ENCODE assay signal across 36 cellular contexts in the genomic region with DNA sequence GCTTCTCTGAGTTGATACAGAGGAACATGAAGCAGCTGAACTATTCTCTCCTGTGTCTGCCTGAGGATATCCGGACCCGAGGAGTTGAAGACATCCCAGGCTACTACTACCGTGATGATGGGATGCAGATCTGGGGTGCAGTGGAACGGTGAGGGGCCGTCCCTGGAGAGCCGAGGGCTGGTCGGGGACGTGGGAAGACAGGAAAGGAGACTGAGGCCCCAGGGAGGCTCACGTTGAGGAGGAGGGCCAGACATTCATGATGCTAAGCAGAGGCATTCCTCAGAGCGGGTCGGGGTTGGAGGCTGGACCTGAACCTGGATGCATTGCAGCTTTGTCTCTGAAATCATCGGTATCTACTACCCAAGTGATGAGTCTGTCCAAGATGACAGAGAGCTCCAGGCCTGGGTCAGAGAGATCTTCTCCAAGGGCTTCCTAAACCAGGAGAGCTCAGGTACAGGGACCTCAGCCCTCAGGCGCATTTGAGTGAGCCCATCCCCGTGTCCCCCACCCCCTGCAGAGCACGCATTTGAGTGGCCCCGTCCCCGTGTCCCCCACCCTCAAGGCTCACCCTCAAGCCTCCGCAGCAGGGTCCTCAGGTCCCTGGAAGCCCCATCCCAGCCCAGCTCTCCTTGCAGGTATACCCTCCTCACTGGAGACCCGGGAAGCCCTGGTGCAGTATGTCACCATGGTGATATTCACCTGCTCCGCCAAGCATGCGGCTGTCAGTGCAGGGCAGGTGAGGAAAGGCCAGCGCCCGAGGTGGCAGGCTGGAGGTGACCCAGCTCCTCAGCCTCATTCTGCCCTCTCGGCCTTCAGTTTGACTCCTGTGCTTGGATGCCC. TPM values are rescaled to one million over a fixed set of nuclear protein-coding genes. Genes with fewer than 3 reads are reported as not detected.
"Had no signal": no experiment of that assay in that cellular context is flagged by ENCODE, and none has a peak within 500 bp of the region (broad histone marks: within the 10 kb centered on the region; RNA-seq: fewer than 3 reads in every experiment).

No MANE protein-coding gene starts in this region.

- H3K4me3 ChIP-seq: colonic mucosa, esophagus squamous epithelium, heart right ventricle, lung, mucosa of descending colon, pancreas, right lobe of liver, smooth muscle cell, suprapubic skin, transverse colon, upper lobe of right lung, uterus had no signal

- H3K27ac Mint-ChIP-seq: dendritic cell treated with granulocyte-macrophage colony-stimulating factor and Interleukin-4, amounts not matched to agents 40 ng/mL and 50 ng/mL, for 4 days; endodermal cell; memory B cell; mesothelial cell of epicardium; nephron progenitor cell; progenitor cell of endocrine pancreas had no signal

- H3K9me3 ChIP-seq: colonic mucosa, esophagus squamous epithelium, heart right ventricle, mucosa of descending colon, pancreas, right lobe of liver, suprapubic skin, transverse colon, upper lobe of right lung, uterus had no signal

- ATAC-seq: left colon; left ventricle myocardium superior; mucosa of descending colon; pancreas; right lobe of liver; stimulated activated naive CD8-positive, alpha-beta T cell treated with anti-CD3 and anti-CD28 coated beads, Interleukin-15, amount 100 ng/mL, for 72 hours; upper lobe of right lung had no signal

- H3K4me1 ChIP-seq: colonic mucosa, pancreas, right lobe of liver, suprapubic skin, transverse colon, uterus had no signal

- H3K9me3 Mint-ChIP-seq: dendritic cell treated with granulocyte-macrophage colony-stimulating factor and Interleukin-4, amounts not matched to agents 40 ng/mL and 50 ng/mL, for 4 days; endodermal cell; memory B cell; mesothelial cell of epicardium; naive B cell; nephron progenitor cell; stimulated activated naive CD8-positive, alpha-beta T cell treated with anti-CD3 and anti-CD28 coated beads, Interleukin-15, amount 100 ng/mL, for 72 hours had no signal

- H3K4me1 Mint-ChIP-seq: endodermal cell; memory B cell; mesothelial cell of epicardium; stimulated activated naive CD8-positive, alpha-beta T cell treated with anti-CD3 and anti-CD28 coated beads, Interleukin-15, amount 100 ng/mL, for 72 hours had no signal

- H3K4me2 ChIP-seq: smooth muscle cell had no signal

- DNase-seq: colonic mucosa; effector CD8-positive, alpha-beta T cell; endodermal cell; erythroblast; esophagus squamous epithelium; foreskin melanocyte; glutamatergic neuron; heart right ventricle; hippocampal formation; kidney glomerular epithelial cell; left ventricle myocardium superior; mucosa of descending colon; naive B cell; nephron progenitor cell; occipital lobe; pancreas; right lobe of liver; stimulated activated CD4-positive, alpha-beta T cell treated with anti-CD3 and anti-CD28 coated beads, Interleukin-12 subunit alpha, Interleukin-12 subunit beta, amount 100 ng/mL, for 4 hours; stimulated activated CD4-positive, alpha-beta T cell treated with anti-CD3 and anti-CD28 coated beads, Interleukin-1b, Interleukin-23, amount 100 ng/mL, for 48 hours; stimulated activated CD4-positive, alpha-beta T cell treated with anti-CD3 and anti-CD28 coated beads, Interleukin-4, amount 100 ng/mL, for 1 hour; stimulated activated CD8-positive, alpha-beta memory T cell treated with anti-CD3 and anti-CD28 coated beads, Interleukin-4, amount 100 ng/mL, for 48 hours; stimulated activated naive CD4-positive, alpha-beta T cell; stimulated activated naive CD8-positive, alpha-beta T cell treated with anti-CD3 and anti-CD28 coated beads, Interleukin-15, amount 100 ng/mL, for 72 hours; transverse colon; uterus had no signal

- H3K4me3 Mint-ChIP-seq: dendritic cell treated with granulocyte-macrophage colony-stimulating factor and Interleukin-4, amounts not matched to agents 40 ng/mL and 50 ng/mL, for 4 days; endodermal cell; memory B cell; mesothelial cell of epicardium; nephron progenitor cell; stimulated activated naive CD8-positive, alpha-beta T cell treated with anti-CD3 and anti-CD28 coated beads, Interleukin-15, amount 100 ng/mL, for 72 hours had no signal

- H3K36me3 Mint-ChIP-seq: memory B cell, mesothelial cell of epicardium, naive B cell had no signal

- H3K27me3 ChIP-seq: colonic mucosa, pancreas, right lobe of liver, upper lobe of right lung, uterus had no signal

- H3K36me3 ChIP-seq: colonic mucosa, heart right ventricle, pancreas, right lobe of liver, suprapubic skin, transverse colon, upper lobe of right lung, uterus had no signal

- H3K27ac ChIP-seq: colonic mucosa, esophagus squamous epithelium, heart right ventricle, pancreas, right lobe of liver, suprapubic skin, transverse colon, upper lobe of right lung, uterus had no signal

RNA-seq across cellular contexts. Expression of a gene that starts 8.3 kb away (rescaled TPM):
- total RNA-seq: chondrocyte, endodermal cell, endothelial cell of umbilical vein, left ventricle myocardium superior, mesothelial cell of epicardium, progenitor cell of endocrine pancreas had no signal
- polyA plus RNA-seq: endothelial cell of umbilical vein had no signal

RNA-seq across cellular contexts. Expression of a gene that starts 40.4 kb away (rescaled TPM):
- total RNA-seq: endothelial cell of umbilical vein, heart right ventricle, left ventricle myocardium superior, mesothelial cell of epicardium, right lobe of liver, transverse colon, upper lobe of right lung, uterus had no signal
- polyA plus RNA-seq: endothelial cell of umbilical vein, heart right ventricle had no signal

RNA-seq across cellular contexts. Expression of a gene that starts 44.7 kb away (rescaled TPM):
- total RNA-seq: chondrocyte, endothelial cell of umbilical vein, esophagus squamous epithelium, left colon, left ventricle myocardium superior, progenitor cell of endocrine pancreas, smooth muscle cell, suprapubic skin had no signal
- polyA plus RNA-seq: endothelial cell of umbilical vein, heart right ventricle had no signal
